ENCODE assay signal across 10 cellular contexts in the genomic region with DNA sequence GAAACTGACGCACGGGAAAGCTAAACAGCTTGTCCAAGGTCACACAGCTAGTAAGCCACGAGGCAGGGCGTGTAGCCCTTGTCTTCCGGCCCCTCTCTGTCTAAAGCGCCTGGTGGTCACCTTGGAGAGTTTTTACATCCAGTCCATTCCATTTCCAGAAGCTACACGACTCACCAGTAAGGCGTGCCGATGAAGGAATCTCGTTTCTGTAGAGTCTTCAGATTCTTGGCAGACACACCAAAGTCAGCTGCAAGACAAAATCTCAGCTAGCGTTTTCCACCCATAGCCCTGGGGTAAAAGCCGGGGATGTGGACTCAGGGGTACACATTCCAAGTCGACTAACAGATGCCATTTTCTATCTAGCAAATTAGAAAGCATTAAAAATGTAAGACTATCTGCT.
DNase-seq lines count a peak whose midpoint lies in the region; ATAC-seq and TF ChIP-seq lines count a peak whose summit lies in the region.
"Had no signal": no experiment of that assay in that cellular context is flagged by ENCODE, and none has a peak within 500 bp of the region (broad histone marks: within the 10 kb centered on the region; RNA-seq: fewer than 3 reads in every experiment).

No MANE protein-coding gene starts in this region.

- H3K27ac ChIP-seq in RWPE2 (ENCODE audit: poor library complexity, severe bottlenecking) (peak overlapping the region; percentile 60), epithelial cell of prostate (peak overlapping the region; percentile 14), rectal smooth muscle tissue (ENCODE audit: low read depth, low read length) (peak overlapping the region; percentile 17)
- H3K27ac ChIP-seq: uterus had no signal

- peaks cover 84% of the 10 kb centered on the region for H3K4me1 Mint-ChIP-seq in stimulated activated naive CD8-positive, alpha-beta T cell treated with anti-CD3 and anti-CD28 coated beads, Interleukin-15, amount 100 ng/mL, for 72 hours

- 0 out of 2 replicates have a peak, but pooled peaks cover 3% of the 10 kb centered on the region for H3K36me3 ChIP-seq in RWPE2 (ENCODE audit: low read depth)
- peaks cover 4% of the 10 kb centered on the region for H3K36me3 ChIP-seq in rectal smooth muscle tissue (ENCODE audit: control insufficient read depth, insufficient read depth, low read length)
- H3K36me3 ChIP-seq: uterus had no signal

- intact Hi-C loops in Right ventricle myocardium inferior (cut with DNase I) = loop anchor here (1.0 to 10.0 kb wide), 4 partner anchors 81 to 337 kb away; a partner anchor contains a TSS

- H3K27me3 ChIP-seq in RWPE2 (ENCODE audit: insufficient read depth, poor library complexity, severe bottlenecking) (no peaks in the 10 kb centered on the region), rectal smooth muscle tissue (ENCODE audit: control insufficient read depth, insufficient read depth, low read length) (no peaks in the 10 kb centered on the region)
- H3K27me3 ChIP-seq: uterus had no signal

- no peaks in the 10 kb centered on the region for H3K9me3 ChIP-seq in RWPE2 (ENCODE audit: severe bottlenecking)
- H3K9me3 ChIP-seq: uterus had no signal

- ATAC-seq in RWPE2 (ENCODE audit: low read depth) (peak; percentile 31), Right ventricle myocardium inferior (no peak)
- no peak for ATAC-seq in stimulated activated naive CD8-positive, alpha-beta T cell treated with anti-CD3 and anti-CD28 coated beads, Interleukin-15, amount 100 ng/mL, for 72 hours

- no peak for TF ChIP-seq CTCF in RWPE2 (IDR thresholded peaks at IDR 0.05; ENCODE audit: poor library complexity, severe bottlenecking)

- H3K4me3 ChIP-seq in RWPE2 (ENCODE audit: severe bottlenecking) = no peak overlapping the region
- H3K4me3 ChIP-seq in rectal smooth muscle tissue (ENCODE audit: low read length) = peak overlapping the region; percentile 63

- H3K4me1 ChIP-seq in RWPE2 (ENCODE audit: insufficient read depth, poor library complexity, severe bottlenecking) (peaks cover 38% of the 10 kb centered on the region), rectal smooth muscle tissue (ENCODE audit: control insufficient read depth, insufficient read depth, low read length) (peaks cover 29% of the 10 kb centered on the region)
- H3K4me1 ChIP-seq: uterus had no signal

- peak; percentile 49 for DNase-seq in Daoy (ENCODE audit: low read depth)
- DNase-seq in RWPE2 (ENCODE audit: low spot score) = no peak
- DNase-seq in epithelial cell of prostate (ENCODE audit: low read depth, low spot score) = no peak
- DNase-seq in stimulated activated CD4-positive, alpha-beta T cell treated with anti-CD3 and anti-CD28 coated beads, Interleukin-4, amount 100 ng/mL, for 1 hour = no peak
- no peak for DNase-seq in stimulated activated naive CD8-positive, alpha-beta T cell treated with anti-CD3 and anti-CD28 coated beads, Interleukin-15, amount 100 ng/mL, for 72 hours
- no peak for DNase-seq in Right ventricle myocardium inferior (ENCODE audit: missing footprints)
- DNase-seq in cerebellum (ENCODE audit: low spot score) = no peak
- DNase-seq: NCI-H446 treated with DMSO at 0.1 percent for 48 hours had no signal

- H3K27me3 Mint-ChIP-seq in stimulated activated naive CD8-positive, alpha-beta T cell treated with anti-CD3 and anti-CD28 coated beads, Interleukin-15, amount 100 ng/mL, for 72 hours = no peaks in the 10 kb centered on the region

- H3K27ac Mint-ChIP-seq in stimulated activated naive CD8-positive, alpha-beta T cell treated with anti-CD3 and anti-CD28 coated beads, Interleukin-15, amount 100 ng/mL, for 72 hours = no peak overlapping the region

- H3K4me3 Mint-ChIP-seq in stimulated activated naive CD8-positive, alpha-beta T cell treated with anti-CD3 and anti-CD28 coated beads, Interleukin-15, amount 100 ng/mL, for 72 hours = no peak overlapping the region

- no peak overlapping the region for H3K9ac ChIP-seq in rectal smooth muscle tissue (ENCODE audit: low read length)

- H3K9me3 Mint-ChIP-seq in stimulated activated naive CD8-positive, alpha-beta T cell treated with anti-CD3 and anti-CD28 coated beads, Interleukin-15, amount 100 ng/mL, for 72 hours = no peaks in the 10 kb centered on the region
